In the genomic region with DNA sequence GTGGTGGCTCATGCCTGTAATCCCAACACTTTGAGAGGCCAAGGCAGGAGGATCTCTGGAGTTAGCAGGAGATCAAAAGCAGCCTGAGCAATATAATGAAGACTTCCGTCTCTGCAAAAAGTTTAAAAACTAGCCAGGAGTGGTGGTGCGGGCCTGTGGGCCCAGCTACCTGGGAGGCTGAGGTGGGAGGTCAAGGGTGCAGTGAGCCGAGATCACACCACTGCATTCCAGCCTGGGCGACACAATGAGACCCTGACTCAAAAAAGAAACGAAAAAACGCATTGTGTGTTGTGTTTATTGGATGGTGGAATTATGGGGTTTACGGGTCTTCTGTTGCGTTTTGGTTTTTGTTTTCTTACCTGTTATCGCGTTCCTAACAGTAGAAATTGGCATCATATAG, we compare ENCODE assay signal across 8 cellular contexts. TPM values are rescaled to one million over a fixed set of nuclear protein-coding genes. Genes with fewer than 3 reads are reported as not detected.
DNase-seq lines count a peak whose midpoint lies in the region; ATAC-seq and TF ChIP-seq lines count a peak whose summit lies in the region.

No MANE protein-coding gene starts in this region.

- intact Hi-C loops in gastrocnemius medialis (cut with DNase I; ENCODE audit: low total_unique reads) = loop anchor here (1.0 kb wide), 2 partner anchors 35 to 47 kb away; a partner anchor contains a TSS

- H3K9me3 ChIP-seq in gastrocnemius medialis = no peaks in the 10 kb centered on the region

- no peaks in the 10 kb centered on the region for H3K27me3 ChIP-seq in foreskin keratinocyte
- H3K27me3 ChIP-seq in gastrocnemius medialis = no peaks in the 10 kb centered on the region

- H3K27ac ChIP-seq in foreskin keratinocyte (peak overlapping the region; percentile 84), gastrocnemius medialis (peak overlapping the region; percentile 90 to 98 (median 95))

- no peaks in the 10 kb centered on the region for H3K4me1 ChIP-seq in foreskin keratinocyte
- peaks cover 20 to 38% of the 10 kb centered on the region in 2 donors for H3K4me1 ChIP-seq in gastrocnemius medialis

- DNase-seq in foreskin keratinocyte = no peak
- no peak for DNase-seq in gastrocnemius medialis
- DNase-seq in MV-4-11 (lab: John Stamatoyannopoulos, UW) = no peak
- DNase-seq in A172 (ENCODE audit: low spot score) = no peak
- DNase-seq in cerebellum (ENCODE audit: low spot score) = no peak

- H3K36me3 ChIP-seq in gastrocnemius medialis = peaks cover 0 to 8% of the 10 kb centered on the region in 2 donors

- TF ChIP-seq POLR2A in gastrocnemius medialis (IDR thresholded peaks at IDR 0.05) = no peak

- in situ Hi-C loops in gastrocnemius medialis (cut with MboI; ENCODE audit: low sequenced_read_pairs in 4 of 4) = loop anchor here in 1 of 4 donors (10.0 kb wide), 1 partner anchor 51 kb away; a partner anchor contains a TSS

- no peak for TF ChIP-seq CTCF in GM12875 (IDR thresholded peaks at IDR 0.05; ENCODE audit: borderline replicate concordance, insufficient read depth, low read depth, low read length)
- no peak for TF ChIP-seq CTCF in WI38 (IDR thresholded peaks at IDR 0.05; ENCODE audit: low read depth, low read length)
- TF ChIP-seq CTCF in foreskin keratinocyte (conservative IDR thresholded peaks at IDR 0.05) = no peak
- TF ChIP-seq CTCF in gastrocnemius medialis (IDR thresholded peaks at IDR 0.05 in 4 of 5, conservative IDR thresholded peaks at IDR 0.05 in 1 of 5) = no peak

- ATAC-seq in foreskin keratinocyte = no peak
- no peak for ATAC-seq in gastrocnemius medialis
- no peak for ATAC-seq in GM19023 (IDR thresholded peaks at IDR 0.05; ENCODE audit: unreplicated experiment)

- H3K4me3 ChIP-seq in GM12875 (ENCODE audit: low read depth, low read length) (peak overlapping the region; percentile 45), WI38 (ENCODE audit: low read depth, low read length) (peak overlapping the region; percentile 80), gastrocnemius medialis (peak overlapping the region; percentile 74 to 98 (median 88))

RNA-seq across cellular contexts. Expression of a gene that starts 0.9 kb away (rescaled TPM):
- 37.4 and 41.0 TPM in 2 replicates for total RNA-seq in foreskin keratinocyte
- polyA plus RNA-seq in foreskin keratinocyte = 21.0 and 25.2 TPM in 2 replicates
- 100 to 1,000 TPM in 2 of 4 donors, 10 to 100 TPM in 2; 44.6 to 112 (median 88.1) TPM for total RNA-seq in gastrocnemius medialis
- 40.6 and 47.5 TPM in 2 replicates for total RNA-seq in A172 (2014; rRNA removed; shearing (Covaris generic))
- total RNA-seq in cerebellum = 32.2 TPM

RNA-seq across cellular contexts. Expression of a gene that starts 46.9 kb away (rescaled TPM):
- total RNA-seq in foreskin keratinocyte (22.9 and 24.3 TPM in 2 replicates), gastrocnemius medialis (10 to 100 TPM; 26.6 to 38.3 (median 31.9) TPM), cerebellum (24.3 TPM)
- 21.2 and 25.0 TPM in 2 replicates for polyA plus RNA-seq in foreskin keratinocyte
- 10.3 and 16.5 TPM in 2 replicates for total RNA-seq in A172 (2014; rRNA removed; shearing (Covaris generic))

RNA-seq across cellular contexts. Expression of a gene that starts 56.5 kb away (rescaled TPM):
- total RNA-seq in foreskin keratinocyte (105 and 125 TPM in 2 replicates), gastrocnemius medialis (10 to 100 TPM; 58.0 to 80.4 (median 60.2) TPM), cerebellum (47.3 TPM)
- polyA plus RNA-seq in foreskin keratinocyte = 68.4 and 69.6 TPM in 2 replicates
- 68.0 and 74.4 TPM in 2 replicates for total RNA-seq in A172 (2014; rRNA removed; shearing (Covaris generic))
